1 cellular context compared by ENCODE assay signal in the genomic region with DNA sequence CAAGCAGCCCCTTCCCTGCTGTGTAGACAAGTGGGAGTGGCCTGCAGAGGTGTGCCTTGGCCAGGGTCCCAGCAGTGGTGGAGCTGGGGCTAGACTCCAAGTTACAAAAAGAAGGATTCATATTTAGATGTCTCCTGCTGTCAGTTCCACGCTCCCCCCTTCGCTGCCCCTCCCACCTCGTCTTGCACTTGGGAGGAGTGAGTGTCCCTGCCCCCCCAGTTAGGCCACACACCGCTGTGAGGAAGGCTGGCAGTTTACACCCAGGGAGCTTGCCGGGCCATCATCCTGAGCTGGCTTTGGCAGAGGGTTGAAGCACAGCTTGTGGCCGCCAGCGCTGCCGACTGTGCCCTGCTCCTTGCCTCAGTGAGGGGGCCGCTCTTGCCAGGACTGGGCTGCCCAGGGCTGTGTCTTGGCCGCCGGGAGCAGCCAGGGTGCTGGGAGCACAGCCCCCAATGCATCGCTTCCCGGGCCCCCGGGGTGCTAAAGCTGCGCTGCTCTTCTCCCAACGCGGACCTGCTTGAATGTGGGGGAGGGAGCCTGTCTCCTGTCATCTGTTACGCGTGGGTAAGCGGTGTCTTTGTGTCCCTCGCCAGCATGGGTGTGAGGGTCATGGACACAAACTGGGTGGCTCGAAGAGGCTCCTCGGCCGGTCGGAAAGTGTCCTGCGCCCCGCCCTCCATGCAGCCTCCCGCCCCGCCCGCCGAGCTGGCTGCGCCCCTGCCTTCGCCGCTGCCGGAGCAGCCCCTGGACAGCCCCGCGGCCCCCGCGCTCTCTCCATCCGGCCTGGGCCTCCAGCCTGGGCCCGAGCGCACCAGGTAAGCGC.
TF ChIP-seq lines count a peak whose summit lies in the region.

No MANE protein-coding gene starts in this region.

TF ChIP-seq in SK-N-SH treated with all-trans-retinoic acid at 6 μM for 48 hours, 23 proteins besides CTCF, POLR2A, EP300 and RAD21 (continued from another document):
- TF ChIP-seq, protein P1, sequence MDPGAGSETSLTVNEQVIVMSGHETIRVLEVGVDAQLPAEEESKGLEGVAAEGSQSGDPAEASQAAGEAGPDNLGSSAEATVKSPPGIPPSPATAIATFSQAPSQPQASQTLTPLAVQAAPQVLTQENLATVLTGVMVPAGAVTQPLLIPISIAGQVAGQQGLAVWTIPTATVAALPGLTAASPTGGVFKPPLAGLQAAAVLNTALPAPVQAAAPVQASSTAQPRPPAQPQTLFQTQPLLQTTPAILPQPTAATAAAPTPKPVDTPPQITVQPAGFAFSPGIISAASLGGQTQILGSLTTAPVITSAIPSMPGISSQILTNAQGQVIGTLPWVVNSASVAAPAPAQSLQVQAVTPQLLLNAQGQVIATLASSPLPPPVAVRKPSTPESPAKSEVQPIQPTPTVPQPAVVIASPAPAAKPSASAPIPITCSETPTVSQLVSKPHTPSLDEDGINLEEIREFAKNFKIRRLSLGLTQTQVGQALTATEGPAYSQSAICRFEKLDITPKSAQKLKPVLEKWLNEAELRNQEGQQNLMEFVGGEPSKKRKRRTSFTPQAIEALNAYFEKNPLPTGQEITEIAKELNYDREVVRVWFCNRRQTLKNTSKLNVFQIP (CRISPR knock-in tag; IDR thresholded peaks at IDR 0.05; ENCODE audit: borderline replicate concordance, low read depth), result no peak
- TF ChIP-seq ISL1 (CRISPR knock-in tag; IDR thresholded peaks at IDR 0.05), result no peak
